Comparison of ENCODE assay signal across 14 cellular contexts in the genomic region with DNA sequence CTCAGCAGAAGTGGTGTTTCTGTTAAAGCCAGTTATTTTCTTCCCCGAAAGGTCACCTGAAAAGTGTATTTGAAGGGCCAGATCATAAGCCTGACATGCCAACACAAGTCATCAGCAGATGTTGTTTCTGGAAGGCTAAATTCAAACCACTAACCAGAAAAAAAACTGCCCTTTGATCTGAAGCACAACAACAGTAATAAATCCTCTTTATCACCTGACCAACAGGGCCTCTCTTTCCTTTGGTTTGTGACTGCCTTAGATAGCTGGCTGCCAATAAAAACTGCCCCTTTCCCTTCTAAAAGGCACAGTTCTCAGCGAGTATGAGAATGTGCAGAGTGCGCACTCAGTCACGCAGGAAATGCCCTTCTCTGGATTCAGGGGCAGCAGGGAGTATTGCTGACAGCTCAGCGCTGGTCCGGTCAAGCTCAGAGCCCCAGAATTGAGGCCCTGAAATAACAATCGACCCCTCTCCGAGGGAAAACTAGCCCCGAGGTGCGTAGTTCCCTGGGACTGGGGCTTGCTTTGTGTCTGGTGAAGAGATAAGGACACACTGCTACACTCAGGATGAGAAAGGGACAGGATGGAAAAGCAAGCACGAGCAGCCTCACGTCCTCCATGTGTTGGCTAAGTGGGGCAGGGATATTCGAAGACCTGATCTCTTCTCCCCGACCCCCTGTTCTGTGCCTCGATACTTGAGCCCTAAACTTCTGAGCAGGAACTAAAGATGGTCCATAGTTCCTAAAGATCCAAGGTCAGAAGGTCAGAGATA.
DNase-seq lines count a peak whose midpoint lies in the region; ATAC-seq and TF ChIP-seq lines count a peak whose summit lies in the region.
"Had no signal": no experiment of that assay in that cellular context is flagged by ENCODE, and none has a peak within 500 bp of the region (broad histone marks: within the 10 kb centered on the region; RNA-seq: fewer than 3 reads in every experiment).

No MANE protein-coding gene starts in this region.

- no peak overlapping the region for H3K9ac ChIP-seq in mammary epithelial cell (ENCODE audit: insufficient read depth, low read length)

- CTCF ChIA-PET in mammary epithelial cell (lab: Charles Lee; ENCODE audit: low non-redundant PET), result interaction anchor here (0.6 kb wide), 2 partner anchors 12 to 34 kb away, joined by 3 read pairs; no protein-coding TSS in a partner anchor

- no TSS peak for BruUV-seq in mammary epithelial cell (replicated peaks; lab: Mats Ljungman, UMichigan)

- H3K9me3 ChIP-seq in mammary epithelial cell (replicated peaks; ENCODE audit: insufficient read depth, low read length), result peaks cover 8% of the 10 kb centered on the region
- no peaks in the 10 kb centered on the region for H3K9me3 ChIP-seq in breast epithelium
- no peaks in the 10 kb centered on the region for H3K9me3 ChIP-seq in esophagus muscularis mucosa
- H3K9me3 ChIP-seq in mucosa of descending colon, result no peaks in the 10 kb centered on the region
- H3K9me3 ChIP-seq: A549, SJSA1 had no signal

- WGBS in mammary epithelial cell (ENCODE audit: low coverage, missing lambda C conversion rate), result 59% methylated on average over 11 of the region's 15 CpGs
- 80% methylated on average over 15 of the region's 15 CpGs for WGBS in esophagus muscularis mucosa

- ATAC-seq in mucosa of descending colon, result peak; percentile 76

- H3K4me3 ChIP-seq in mammary epithelial cell (replicated peaks in 1 of 3; ENCODE audit: insufficient read depth in 1 of 3, low read depth in 2 of 3, low read length in 3 of 3) (no peak overlapping the region), breast epithelium (no peak overlapping the region), esophagus muscularis mucosa (no peak overlapping the region), mucosa of descending colon (no peak overlapping the region)
- H3K4me3 ChIP-seq: A549, SJSA1 had no signal

- no peak overlapping the region for H2AFZ ChIP-seq in mammary epithelial cell (ENCODE audit: low read depth, low read length)

- H3K79me2 ChIP-seq in mammary epithelial cell (ENCODE audit: insufficient read depth, low read length), result no peaks in the 10 kb centered on the region

- H3K27ac ChIP-seq in mammary epithelial cell (ENCODE audit: insufficient read depth, low read depth, low read length) (no peak overlapping the region), breast epithelium (no peak overlapping the region), esophagus muscularis mucosa (replicated peaks in 1 of 4) (no peak overlapping the region)
- H3K27ac ChIP-seq: A549, SJSA1 had no signal

- H3K27me3 ChIP-seq in mammary epithelial cell (ENCODE audit: insufficient read depth, low read length), result no peaks in the 10 kb centered on the region
- H3K27me3 ChIP-seq in breast epithelium, result no peaks in the 10 kb centered on the region
- H3K27me3 ChIP-seq in esophagus muscularis mucosa, result no peaks in the 10 kb centered on the region
- H3K27me3 ChIP-seq: SJSA1 had no signal

- dilution Hi-C loops in mammary epithelial cell (cut with HindIII; ENCODE audit: low sequenced_read_pairs), result no loop called here

- no peak overlapping the region for H3K4me2 ChIP-seq in mammary epithelial cell (ENCODE audit: insufficient read depth, low read depth, low read length)
- H3K4me2 ChIP-seq: A549 had no signal

- TF ChIP-seq POLR2A in breast epithelium (IDR thresholded peaks at IDR 0.05) (no peak), esophagus muscularis mucosa (IDR thresholded peaks at IDR 0.05; ENCODE audit: low read depth) (no peak)

- TF ChIP-seq CTCF in mammary epithelial cell (conservative IDR thresholded peaks at IDR 0.05 in 1 of 2, IDR thresholded peaks at IDR 0.05 in 1 of 2; ENCODE audit: extremely low read depth in 1 of 2, insufficient read depth in 1 of 2, low read depth in 1 of 2, low read length in 2 of 2) (no peak), breast epithelium (IDR thresholded peaks at IDR 0.05) (no peak), esophagus muscularis mucosa (IDR thresholded peaks at IDR 0.05) (peak in 1 of 3 experiments; percentile 3), mucosa of descending colon (IDR thresholded peaks at IDR 0.05) (no peak), GM13976 (IDR thresholded peaks at IDR 0.05; ENCODE audit: borderline replicate concordance, control extremely low read depth, extremely low read depth, insufficient read depth, missing control alignments) (no peak)

- in situ Hi-C loops in mammary epithelial cell (cut with MboI; ENCODE audit: low sequenced_read_pairs in 2 of 2) (loop anchor here in 1 of 2 donors (25.0 kb wide), 1 partner anchor 319 kb away; no protein-coding TSS in a partner anchor), GM13976 (cut with MboI; ENCODE audit: low sequenced_read_pairs, unreplicated experiment) (loop anchor here (25.0 kb wide), 1 partner anchor 319 kb away; no protein-coding TSS in a partner anchor)

- no peak for TF ChIP-seq EP300 in esophagus muscularis mucosa (IDR thresholded peaks at IDR 0.05)

- DNase-seq in mammary epithelial cell (peak; percentile 25), breast epithelium (ENCODE audit: low spot score in 2 of 2) (no peak), esophagus muscularis mucosa (ENCODE audit: extremely low spot score) (peak; percentile 50), mucosa of descending colon (peak in 2 of 3 donors; percentile 60 to 68), SIG-M5 treated with dmso at 0.1 percent for 504 hours (lab: John Stamatoyannopoulos, UW; ENCODE audit: unreplicated experiment) (no peak), GM19238 (ENCODE audit: insufficient read length, low spot score) (no peak), GM13976 (ENCODE audit: low spot score) (no peak)
- DNase-seq in stimulated activated CD4-positive, alpha-beta T cell treated with anti-CD3 and anti-CD28 coated beads, Interleukin-1b, Interleukin-23, amount 100 ng/mL, for 48 hours, result no peak
- DNase-seq: activated CD4-positive, alpha-beta T cell treated with anti-CD3 and anti-CD28 coated beads for 1 hour; central memory CD4-positive, alpha-beta T cell; NCI-H526; stimulated activated CD4-positive, alpha-beta T cell treated with anti-CD3 and anti-CD28 coated beads, Interleukin-15, amount 100 ng/mL, for 24 hours had no signal

- no peaks in the 10 kb centered on the region for H4K20me1 ChIP-seq in mammary epithelial cell (ENCODE audit: insufficient read depth, low read length)

- H3K36me3 ChIP-seq in mammary epithelial cell (ENCODE audit: insufficient read depth, low read length), result no peaks in the 10 kb centered on the region
- H3K36me3 ChIP-seq in breast epithelium, result no peaks in the 10 kb centered on the region
- H3K36me3 ChIP-seq in esophagus muscularis mucosa, result peaks cover 0 to 10% (median 2%) of the 10 kb centered on the region in 4 donors
- no peaks in the 10 kb centered on the region for H3K36me3 ChIP-seq in mucosa of descending colon (ENCODE audit: low read depth)
- H3K36me3 ChIP-seq: SJSA1 had no signal

- intact Hi-C loops in mammary epithelial cell (cut with micrococcal nuclease) (no loop called here), breast epithelium (cut with DNase I; ENCODE audit: low total_unique reads) (no loop called here), esophagus muscularis mucosa (cut with DNase I) (no loop called here), mucosa of descending colon (cut with DNase I, micrococcal nuclease) (loop anchor here in 1 of 2 donors (5.0 kb wide), 1 partner anchor 224 kb away; no protein-coding TSS in a partner anchor)

- H3K4me1 ChIP-seq in mammary epithelial cell (ENCODE audit: insufficient read depth, low read length) (no peaks in the 10 kb centered on the region), breast epithelium (no peaks in the 10 kb centered on the region), esophagus muscularis mucosa (peaks cover 9 to 38% (median 17%) of the 10 kb centered on the region in 4 donors), mucosa of descending colon (ENCODE audit: low read depth) (peaks cover 37% of the 10 kb centered on the region)
- H3K4me1 ChIP-seq: SJSA1 had no signal

Comparison
In these comparisons a context has a peak if more than half of its experiments do, and no peak if none do; other contexts are left out.
1. DNase-seq: peak in mammary epithelial cell (single experiment), esophagus muscularis mucosa (single experiment) and mucosa of descending colon (2 of 3); none in breast epithelium (0 of 2), SIG-M5 treated with dmso at 0.1 percent for 504 hours (single experiment), GM19238 (single experiment), stimulated activated CD4-positive, alpha-beta T cell treated with anti-CD3 and anti-CD28 coated beads, Interleukin-1b, Interleukin-23, amount 100 ng/mL, for 48 hours (single experiment) and GM13976 (single experiment).